22 cellular contexts compared by ENCODE assay signal in the genomic region with DNA sequence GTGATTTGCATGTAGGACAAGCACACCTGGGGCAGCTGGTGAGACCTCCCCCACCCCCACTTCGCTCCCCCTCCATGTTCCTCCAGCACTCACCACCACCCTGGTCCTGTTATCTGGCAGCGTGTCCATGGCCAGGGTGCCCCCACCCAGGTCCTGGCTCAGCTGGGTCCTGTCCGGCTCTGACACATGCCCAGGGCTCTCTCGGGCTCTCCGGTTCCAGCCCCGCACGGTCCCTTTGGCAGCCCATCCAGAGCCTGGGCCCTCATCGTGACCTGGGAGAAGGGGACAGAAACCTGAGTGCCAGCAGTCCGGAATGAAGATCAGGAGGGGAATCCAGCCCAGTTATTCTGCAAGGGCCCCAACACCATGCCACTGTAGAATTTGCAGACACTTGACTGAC. TPM values are rescaled to one million over a fixed set of nuclear protein-coding genes. Genes with fewer than 3 reads are reported as not detected.
DNase-seq lines count a peak whose midpoint lies in the region; ATAC-seq, FAIRE-seq and TF ChIP-seq lines count a peak whose summit lies in the region.
"Had no signal": no experiment of that assay in that cellular context is flagged by ENCODE, and none has a peak within 500 bp of the region (broad histone marks: within the 10 kb centered on the region; RNA-seq: fewer than 3 reads in every experiment).

No MANE protein-coding gene starts in this region.

- ATAC-seq in activated CD4-positive, CD25-positive, alpha-beta regulatory T cell treated with anti-CD3 and anti-CD28 coated beads, Interleukin-2, amount 50 U/mL, for 24 hours, result no peak

- H3K4me1 ChIP-seq in astrocyte (ENCODE audit: insufficient read depth, low read length) (peaks cover 29% of the 10 kb centered on the region), osteoblast (ENCODE audit: insufficient read depth, low read length) (peaks cover 18% of the 10 kb centered on the region)
- H3K4me1 ChIP-seq: A549 had no signal

- H3K27me3 ChIP-seq in AG04450 (ENCODE audit: control insufficient read depth, insufficient read depth, low read length) (no peaks in the 10 kb centered on the region), astrocyte (ENCODE audit: insufficient read depth, low read length) (no peaks in the 10 kb centered on the region), osteoblast (ENCODE audit: insufficient read depth, low read length) (no peaks in the 10 kb centered on the region)

- DNase-seq in AG04450 (ENCODE audit: low read depth, low spot score), result no peak
- no peak for DNase-seq in HFFc6
- no peak for DNase-seq in astrocyte (ENCODE audit: low read depth)
- peak; percentile 59 for DNase-seq in osteoblast (ENCODE audit: insufficient read length, low spot score, missing footprints)
- no peak for DNase-seq in NCI-H2029 treated with DMSO at 0.1 percent for 48 hours (lab: John Stamatoyannopoulos, UW)
- DNase-seq in activated effector memory CD4-positive, alpha-beta T cell treated with anti-CD3 and anti-CD28 coated beads, Interleukin-2, amount 50 U/mL, for 16 hours, result no peak
- DNase-seq in RCC 7860 (ENCODE audit: low spot score), result no peak
- DNase-seq: AML-193; Calu3; CD4-positive, alpha-beta T cell; DMS79; MV-4-11; NCI-H1417 treated with DMSO at 0.1 percent for 48 hours; NCI-H2029; NCI-H510A treated with DMSO at 0.1 percent for 48 hours had no signal

- no peaks in the 10 kb centered on the region for H3K36me3 ChIP-seq in astrocyte (ENCODE audit: insufficient read depth, low read length)
- H3K36me3 ChIP-seq in osteoblast (ENCODE audit: insufficient read depth, low read length), result no peaks in the 10 kb centered on the region

- H2AFZ ChIP-seq in astrocyte (ENCODE audit: low read depth, low read length), result no peak overlapping the region
- peak overlapping the region; percentile 58 for H2AFZ ChIP-seq in osteoblast (ENCODE audit: low read length)

- H3K27ac Mint-ChIP-seq in HFFc6, result peak overlapping the region; percentile 94
- peak overlapping the region; percentile 94 for H3K27ac Mint-ChIP-seq in astrocyte (ENCODE audit: unreplicated experiment)
- H3K27ac Mint-ChIP-seq: CD4-positive, alpha-beta T cell had no signal

- CTCF ChIA-PET in AG04450 (lab: Charles Lee), result interaction anchor here (1.1 kb wide), 1 partner anchor 25 kb away, joined by 3 read pairs; no protein-coding TSS in a partner anchor

- H3K4me3 ChIP-seq in AG04450 (ENCODE audit: low read depth, low read length), result no peak overlapping the region
- H3K4me3 ChIP-seq in astrocyte (ENCODE audit: insufficient read depth, low read depth, low read length), result no peak overlapping the region
- no peak overlapping the region for H3K4me3 ChIP-seq in osteoblast (ENCODE audit: insufficient read depth, low read length)
- H3K4me3 ChIP-seq: A549 had no signal

- H3K4me3 Mint-ChIP-seq in HFFc6 (no peak overlapping the region; the same call in 1 of the 2 replicates), astrocyte (ENCODE audit: unreplicated experiment) (no peak overlapping the region)
- H3K4me3 Mint-ChIP-seq: CD4-positive, alpha-beta T cell had no signal

- no peak for TF ChIP-seq CTCF in AG04450 (IDR thresholded peaks at IDR 0.05; ENCODE audit: low read depth, low read length)
- TF ChIP-seq CTCF in HFFc6 (IDR thresholded peaks at IDR 0.05), result no peak
- no peak for TF ChIP-seq CTCF in astrocyte (IDR thresholded peaks at IDR 0.05; ENCODE audit: insufficient read depth, low read depth, low read length)
- no peak for TF ChIP-seq CTCF in osteoblast (IDR thresholded peaks at IDR 0.05; ENCODE audit: extremely low read depth, low read depth, low read length)

- H4K20me1 ChIP-seq in astrocyte (ENCODE audit: insufficient read depth, low read length), result no peaks in the 10 kb centered on the region
- H4K20me1 ChIP-seq in osteoblast (ENCODE audit: insufficient read depth, low read length), result no peaks in the 10 kb centered on the region

- no peak for FAIRE-seq in astrocyte (lab: Jason Lieb, UNC)
- no peak for FAIRE-seq in RCC 7860 (lab: Jason Lieb, UNC)
- FAIRE-seq: A549, G401.6, GM12891, GM19239 had no signal

- no peaks in the 10 kb centered on the region for H3K79me2 ChIP-seq in astrocyte (ENCODE audit: insufficient read depth, low read length)
- H3K79me2 ChIP-seq in osteoblast (ENCODE audit: insufficient read depth, low read length), result no peaks in the 10 kb centered on the region

- peaks cover 62% of the 10 kb centered on the region for H3K4me1 Mint-ChIP-seq in HFFc6 (ENCODE audit: low read depth)
- peaks cover 20% of the 10 kb centered on the region for H3K4me1 Mint-ChIP-seq in astrocyte (ENCODE audit: low read depth, unreplicated experiment)

- H3K36me3 Mint-ChIP-seq in HFFc6 (ENCODE audit: low read depth) (no peaks in the 10 kb centered on the region; the same call in 1 of the 2 replicates), astrocyte (ENCODE audit: low read depth, unreplicated experiment) (peaks cover 5% of the 10 kb centered on the region)

- H3K27ac ChIP-seq in AG04450 (ENCODE audit: low read depth, low read length) (peak overlapping the region; percentile 68), astrocyte (ENCODE audit: low read depth, low read length) (peak overlapping the region; percentile 15), osteoblast (ENCODE audit: low read depth, low read length) (no peak overlapping the region)
- H3K27ac ChIP-seq: A549 had no signal

- peak overlapping the region; percentile 2 for H3K9ac ChIP-seq in astrocyte (ENCODE audit: low read length)

- H3K9me3 Mint-ChIP-seq in HFFc6 (no peaks in the 10 kb centered on the region; the same call in 1 of the 2 replicates), astrocyte (ENCODE audit: unreplicated experiment) (peaks cover 2% of the 10 kb centered on the region)
- H3K9me3 Mint-ChIP-seq: CD4-positive, alpha-beta T cell had no signal

- H3K27me3 Mint-ChIP-seq in HFFc6 (ENCODE audit: insufficient read depth) (peaks cover 6% of the 10 kb centered on the region), astrocyte (ENCODE audit: low read depth, unreplicated experiment) (peaks cover 2% of the 10 kb centered on the region)
- H3K27me3 Mint-ChIP-seq: CD4-positive, alpha-beta T cell had no signal

- no peaks in the 10 kb centered on the region for H3K9me3 ChIP-seq in AG04450 (ENCODE audit: control insufficient read depth, insufficient read depth, low read length)
- H3K9me3 ChIP-seq in astrocyte (ENCODE audit: insufficient read depth, low read depth, low read length), result no peaks in the 10 kb centered on the region
- no peaks in the 10 kb centered on the region for H3K9me3 ChIP-seq in osteoblast (ENCODE audit: low read depth, low read length)
- H3K9me3 ChIP-seq: A549 had no signal

- POLR2A ChIA-PET in AG04450 (lab: Yijun Ruan, JAX), result interaction anchor here (1.2 kb wide), 1 partner anchor 14 kb away, joined by 7 read pairs; no protein-coding TSS in a partner anchor

- peak overlapping the region; percentile 80 for H3K4me2 ChIP-seq in astrocyte (ENCODE audit: low read length)
- H3K4me2 ChIP-seq in osteoblast (ENCODE audit: insufficient read depth, low read length), result peak overlapping the region; percentile 30
- H3K4me2 ChIP-seq: A549 had no signal

RNA-seq across cellular contexts. Expression of a gene that starts 11.9 kb away (rescaled TPM):
- polyA plus RNA-seq in AG04450 (2011; rRNA removed), result 1.9 and 2.1 TPM in 2 replicates
- 1.3 and 3.1 TPM in 2 replicates for polyA minus RNA-seq in AG04450 (2011; rRNA and poly(A)+ RNA removed)
- 1 to 10 TPM in 2 of 6 experiments, under 1 TPM in 4; 0.20 to 2.2 (median 0.69) TPM for total RNA-seq in HFFc6 (2021; fragmentation: NEBNext Ultra II Directional; extraction: Animal tissue kit (Norgen Biotek cat#: 25700))
- 8.9 and 13.8 TPM in 2 replicates for total RNA-seq in astrocyte
- total RNA-seq in osteoblast, result 2.9 and 3.8 TPM in 2 replicates

RNA-seq across cellular contexts. Expression of a gene that starts 26.4 kb away (rescaled TPM):
- not detected in 2 replicates for polyA plus RNA-seq in AG04450 (2011; rRNA removed)
- polyA minus RNA-seq in AG04450 (2011; rRNA and poly(A)+ RNA removed), result not detected in 2 replicates
- not detected for total RNA-seq in HFFc6 (2021; fragmentation: NEBNext Ultra II Directional; extraction: Animal tissue kit (Norgen Biotek cat#: 25700))
- total RNA-seq in astrocyte (not detected in 2 replicates), osteoblast (not detected in 2 replicates)
- total RNA-seq: Calu3; CD4-positive, alpha-beta T cell; H4; SK-MEL-5 had no signal
- polyA plus RNA-seq: A549 had no signal

RNA-seq across cellular contexts. Expression of a gene that starts 57.9 kb away (rescaled TPM):
- 3.2 and 3.7 TPM in 2 replicates for polyA plus RNA-seq in AG04450 (2011; rRNA removed)
- 10.8 and 14.6 TPM in 2 replicates for polyA minus RNA-seq in AG04450 (2011; rRNA and poly(A)+ RNA removed)
- total RNA-seq in HFFc6 (2021; fragmentation: NEBNext Ultra II Directional; extraction: Animal tissue kit (Norgen Biotek cat#: 25700)), result 1 to 10 TPM; 5.1 to 7.0 (median 6.1) TPM
- total RNA-seq in astrocyte (16.6 and 16.9 TPM in 2 replicates), osteoblast (5.8 and 7.4 TPM in 2 replicates)
